Comparison of ENCODE assay signal across 9 cellular contexts in genomic region chr18:74290831-74291770, GRCh38. TPM values are rescaled to one million over a fixed set of nuclear protein-coding genes. Genes with fewer than 3 reads are reported as not detected.
DNase-seq lines count a peak whose midpoint lies in the region; ATAC-seq, FAIRE-seq and TF ChIP-seq lines count a peak whose summit lies in the region.
"Had no signal": no experiment of that assay in that cellular context is flagged by ENCODE, and none has a peak within 500 bp of the region (broad histone marks: within the 10 kb centered on the region; RNA-seq: fewer than 3 reads in every experiment).

No MANE protein-coding gene starts in this region.

- no peak for FAIRE-seq in GM12892 (lab: Jason Lieb, UNC)

- no peaks in the 10 kb centered on the region for H3K4me1 ChIP-seq in iPS-15b (ENCODE audit: control insufficient read depth, insufficient read depth, low read length)
- peaks cover 8% of the 10 kb centered on the region for H3K4me1 ChIP-seq in smooth muscle cell (ENCODE audit: low read depth)

- H3K4me3 Mint-ChIP-seq in activated naive CD8-positive, alpha-beta T cell treated with anti-CD3 and anti-CD28 coated beads, Interleukin-2, amount 50 U/mL, for 24 hours = peak overlapping the region; percentile 95

- H3K27me3 Mint-ChIP-seq in activated naive CD8-positive, alpha-beta T cell treated with anti-CD3 and anti-CD28 coated beads, Interleukin-2, amount 50 U/mL, for 24 hours = peaks cover 1% of the 10 kb centered on the region

- H3K4me1 Mint-ChIP-seq in activated naive CD8-positive, alpha-beta T cell treated with anti-CD3 and anti-CD28 coated beads, Interleukin-2, amount 50 U/mL, for 24 hours = peaks cover 23% of the 10 kb centered on the region

- TF ChIP-seq CTCF in GM12873 (IDR thresholded peaks at IDR 0.05; ENCODE audit: insufficient read depth, low read depth, low read length, missing control alignments) = peak; percentile 4
- TF ChIP-seq CTCF in NB4 (IDR thresholded peaks at IDR 0.05; ENCODE audit: low read depth, low read length) = no peak
- TF ChIP-seq CTCF in smooth muscle cell (IDR thresholded peaks at IDR 0.05; ENCODE audit: borderline replicate concordance, insufficient read depth, poor library complexity, severe bottlenecking) = no peak

- H3K4me2 ChIP-seq in smooth muscle cell = peak overlapping the region; percentile 99

- H3K27me3 ChIP-seq in iPS-15b (ENCODE audit: control insufficient read depth, insufficient read depth, low read length) (peaks cover 3% of the 10 kb centered on the region), smooth muscle cell (ENCODE audit: low read depth) (no peaks in the 10 kb centered on the region)

- peak; percentile 8 for DNase-seq in NB4 (ENCODE audit: low read depth)
- peak; percentile 16 for DNase-seq in activated naive CD8-positive, alpha-beta T cell treated with anti-CD3 and anti-CD28 coated beads, Interleukin-2, amount 50 U/mL, for 24 hours
- DNase-seq in smooth muscle cell (lab: John Stamatoyannopoulos, UW; ENCODE audit: unreplicated experiment) = no peak
- no peak for DNase-seq in COLO829 (ENCODE audit: low spot score)
- no peak for DNase-seq in GM12892 (ENCODE audit: insufficient read length)

- 4% methylated on average over 80 of the region's 83 CpGs for WGBS in smooth muscle cell (ENCODE audit: low lambda C conversion rate)

- no peak for TF ChIP-seq POLR2A in NB4 (IDR thresholded peaks at IDR 0.05; ENCODE audit: extremely low read depth, insufficient read length)
- TF ChIP-seq POLR2A in GM18505 (IDR thresholded peaks at IDR 0.05; ENCODE audit: borderline replicate concordance, extremely low read depth, insufficient read depth, insufficient read length) = no peak
- no peak for TF ChIP-seq POLR2A in GM12892 (IDR thresholded peaks at IDR 0.05; ENCODE audit: low read depth, low read length)

- no peaks in the 10 kb centered on the region for H4K20me1 ChIP-seq in smooth muscle cell (ENCODE audit: low read depth)

- ATAC-seq in activated naive CD8-positive, alpha-beta T cell treated with anti-CD3 and anti-CD28 coated beads, Interleukin-2, amount 50 U/mL, for 24 hours = no peak
- ATAC-seq in GM18505 (IDR thresholded peaks at IDR 0.05; ENCODE audit: unreplicated experiment) = no peak

- no peaks in the 10 kb centered on the region for H3K36me3 ChIP-seq in iPS-15b (ENCODE audit: control insufficient read depth, insufficient read depth, low read length)
- no peaks in the 10 kb centered on the region for H3K36me3 ChIP-seq in smooth muscle cell (ENCODE audit: low read depth)

- no peak overlapping the region for H3K27ac ChIP-seq in smooth muscle cell (ENCODE audit: low read depth)

- H3K9me3 Mint-ChIP-seq in activated naive CD8-positive, alpha-beta T cell treated with anti-CD3 and anti-CD28 coated beads, Interleukin-2, amount 50 U/mL, for 24 hours = no peaks in the 10 kb centered on the region

- peaks cover 4% of the 10 kb centered on the region for H3K36me3 Mint-ChIP-seq in activated naive CD8-positive, alpha-beta T cell treated with anti-CD3 and anti-CD28 coated beads, Interleukin-2, amount 50 U/mL, for 24 hours (ENCODE audit: low read depth)

- H3K79me2 ChIP-seq in smooth muscle cell (ENCODE audit: low read depth) = peaks cover 21% of the 10 kb centered on the region

- H3K9ac ChIP-seq in iPS-15b (ENCODE audit: low read depth, low read length) (peak overlapping the region; percentile 54), smooth muscle cell (ENCODE audit: low read depth) (peak overlapping the region; percentile 24)

- H2AFZ ChIP-seq in smooth muscle cell (ENCODE audit: low read depth) = peak overlapping the region; percentile 98

- peak overlapping the region; percentile 85 for H3K4me3 ChIP-seq in NB4 (ENCODE audit: low read depth, low read length)
- peak overlapping the region; percentile 96 for H3K4me3 ChIP-seq in iPS-15b (ENCODE audit: low read depth, low read length)
- H3K4me3 ChIP-seq in smooth muscle cell = peak overlapping the region; percentile 97

- H3K27ac Mint-ChIP-seq in activated naive CD8-positive, alpha-beta T cell treated with anti-CD3 and anti-CD28 coated beads, Interleukin-2, amount 50 U/mL, for 24 hours = peak overlapping the region; percentile 91

- H3F3A ChIP-seq in smooth muscle cell (ENCODE audit: low read depth) = peaks cover 7% of the 10 kb centered on the region

- H3K9me3 ChIP-seq in iPS-15b (ENCODE audit: control insufficient read depth, insufficient read depth, low read length) = no peaks in the 10 kb centered on the region
- no peaks in the 10 kb centered on the region for H3K9me3 ChIP-seq in smooth muscle cell (replicated peaks; ENCODE audit: low read depth)

RNA-seq across cellular contexts. Expression of gene CYB5A, which starts 0.7 kb away (rescaled TPM):
- 52.8 and 61.5 TPM in 2 replicates for total RNA-seq in smooth muscle cell
- polyA plus RNA-seq in smooth muscle cell = 77.6 and 83.2 TPM in 2 replicates
- 163 TPM for polyA plus RNA-seq in GM12892 (2012; ENCODE audit: missing spikeins)

RNA-seq across cellular contexts. Expression of gene C18orf63, which starts 24.5 kb away (rescaled TPM):
- total RNA-seq in smooth muscle cell = not detected in 2 replicates
- polyA plus RNA-seq in smooth muscle cell = not detected in 2 replicates
- polyA plus RNA-seq in GM12892 (2012; ENCODE audit: missing spikeins) = not detected
- total RNA-seq: activated CD8-positive, alpha-beta memory T cell treated with anti-CD3 and anti-CD28 coated beads for 36 hours had no signal

Comparison
In these comparisons a context has a peak if more than half of its experiments do, and no peak if none do; other contexts are left out.
1. DNase-seq: peak in NB4 (single experiment) and activated naive CD8-positive, alpha-beta T cell treated with anti-CD3 and anti-CD28 coated beads, Interleukin-2, amount 50 U/mL, for 24 hours (single experiment); none in smooth muscle cell (single experiment), COLO829 (single experiment) and GM12892 (single experiment).
2. Peak in every context shown above with its lines, with median percentiles within 50 percentile points of each other: H3K4me3 ChIP-seq.